In genomic region chr9:70260606-70261005, GRCh38 we compare ENCODE assay signal across 10 cellular contexts. TPM values are rescaled to one million over a fixed set of nuclear protein-coding genes. Genes with fewer than 3 reads are reported as not detected.
DNase-seq lines count a peak whose midpoint lies in the region; ATAC-seq, FAIRE-seq and TF ChIP-seq lines count a peak whose summit lies in the region.
"Had no signal": no experiment of that assay in that cellular context is flagged by ENCODE, and none has a peak within 500 bp of the region (broad histone marks: within the 10 kb centered on the region; RNA-seq: fewer than 3 reads in every experiment).

No MANE protein-coding gene starts in this region.

- no peak overlapping the region for H3K9ac ChIP-seq in KMS-11

- H3K36me3 ChIP-seq in left ventricle myocardium inferior (peaks cover 23% of the 10 kb centered on the region), KMS-11 (ENCODE audit: insufficient read depth) (peaks cover 4% of the 10 kb centered on the region; the same call in 1 of the 2 replicates), thyroid gland (peaks cover 6 to 11% of the 10 kb centered on the region in 2 donors)

- H3K4me1 ChIP-seq in left ventricle myocardium inferior (peaks cover 80% of the 10 kb centered on the region), right cardiac atrium (ENCODE audit: control insufficient read depth, insufficient read depth, low read length) (peaks cover 7% of the 10 kb centered on the region), KMS-11 (ENCODE audit: low read depth, poor library complexity, severe bottlenecking) (peaks cover 26% of the 10 kb centered on the region), thyroid gland (peaks cover 31% of the 10 kb centered on the region in 2 donors)

- H4K20me1 ChIP-seq in KMS-11 (ENCODE audit: insufficient read depth): no peaks in the 10 kb centered on the region; the same call in 1 of the 2 replicates

- peak overlapping the region; percentile 84 for H3K4me3 ChIP-seq in left ventricle myocardium inferior
- no peak overlapping the region for H3K4me3 ChIP-seq in right cardiac atrium (ENCODE audit: low read length)
- no peak overlapping the region for H3K4me3 ChIP-seq in KMS-11 (IDR thresholded peaks at IDR 0.05; ENCODE audit: insufficient read depth, low read depth, low read length)
- peak overlapping the region; percentile 86 for H3K4me3 ChIP-seq in fibroblast of pulmonary artery (replicated peaks; ENCODE audit: low read depth, low read length)
- H3K4me3 ChIP-seq in thyroid gland (replicated peaks in 1 of 3): no peak overlapping the region

- peaks cover 55% of the 10 kb centered on the region for H3K79me2 ChIP-seq in KMS-11 (ENCODE audit: insufficient read depth, low read depth)

- no peak overlapping the region for H2AFZ ChIP-seq in KMS-11 (ENCODE audit: low read depth)

- no peak for TF ChIP-seq POLR2A in thyroid gland (IDR thresholded peaks at IDR 0.05)

- intact Hi-C loops in left ventricle myocardium inferior (cut with micrococcal nuclease) (no loop called here), right cardiac atrium (cut with DNase I) (no loop called here), thyroid gland (cut with DNase I) (no loop called here)

- H3K27me3 ChIP-seq in left ventricle myocardium inferior (ENCODE audit: low read depth) (no peaks in the 10 kb centered on the region), right cardiac atrium (ENCODE audit: control insufficient read depth, insufficient read depth) (no peaks in the 10 kb centered on the region), KMS-11 (ENCODE audit: insufficient read depth, low read depth) (no peaks in the 10 kb centered on the region), thyroid gland (no peaks in the 10 kb centered on the region)

- no peaks in the 10 kb centered on the region for H3K9me3 ChIP-seq in left ventricle myocardium inferior (replicated peaks)
- no peaks in the 10 kb centered on the region for H3K9me3 ChIP-seq in right cardiac atrium (ENCODE audit: control insufficient read depth, low read length)
- H3K9me3 ChIP-seq in thyroid gland: no peaks in the 10 kb centered on the region

- FAIRE-seq in D721Med (lab: Jason Lieb, UNC): no peak

- H3K4me2 ChIP-seq in KMS-11: peak overlapping the region; percentile 77; the same call in 1 of the 2 replicates

- no peak for DNase-seq in left ventricle myocardium inferior
- no peak for DNase-seq in right cardiac atrium
- no peak for DNase-seq in fibroblast of pulmonary artery (ENCODE audit: low read depth)
- no peak for DNase-seq in thyroid gland
- DNase-seq in D721Med (ENCODE audit: insufficient read length, low spot score): no peak
- no peak for DNase-seq in SIG-M5 (lab: John Stamatoyannopoulos, UW)
- DNase-seq in HUDEP-2 (lab: John Stamatoyannopoulos, UW; ENCODE audit: unreplicated experiment in 76 of 76): no peak
- DNase-seq: DMS153, Kasumi-1 had no signal

- 93% methylated on average over 8 of the region's 8 CpGs for WGBS in right cardiac atrium
- 65 to 73% methylated on average over 8 of the region's 8 CpGs for WGBS in thyroid gland, 2 donors

- no peak for ATAC-seq in right cardiac atrium

- peak overlapping the region; percentile 7 for H3K27ac ChIP-seq in left ventricle myocardium inferior (replicated peaks)
- H3K27ac ChIP-seq in right cardiac atrium (ENCODE audit: low read length): no peak overlapping the region
- H3K27ac ChIP-seq in KMS-11: no peak overlapping the region
- no peak overlapping the region for H3K27ac ChIP-seq in thyroid gland

- TF ChIP-seq CTCF in left ventricle myocardium inferior (IDR thresholded peaks at IDR 0.05; ENCODE audit: borderline replicate concordance) (no peak), KMS-11 (conservative IDR thresholded peaks at IDR 0.05; ENCODE audit: low read depth, low read length) (no peak), fibroblast of pulmonary artery (IDR thresholded peaks at IDR 0.05; ENCODE audit: low read length, missing control alignments) (no peak), thyroid gland (IDR thresholded peaks at IDR 0.05) (no peak), D721Med (IDR thresholded peaks at IDR 0.05; ENCODE audit: insufficient read depth, missing control alignments) (no peak)

RNA-seq across cellular contexts. Expression of gene SMC5, which starts 1.8 kb away (rescaled TPM):
- total RNA-seq in left ventricle myocardium inferior (11.0 TPM), right cardiac atrium (10 to 100 TPM; 15.4 to 24.4 (median 17.0) TPM), thyroid gland (10 to 100 TPM; 33.1 to 49.4 (median 39.2) TPM)
- polyA plus RNA-seq in right cardiac atrium: 7.7 TPM

Comparison
In these comparisons a context has a peak if more than half of its experiments do, and no peak if none do; other contexts are left out.
1. H3K4me3 ChIP-seq: peak in left ventricle myocardium inferior (single experiment) and fibroblast of pulmonary artery (single experiment); none in right cardiac atrium (single experiment), KMS-11 (single experiment) and thyroid gland (0 of 3).